In genomic region chr3:67654099-67654831, GRCh38 we compare ENCODE assay signal across 8 cellular contexts. TPM values are rescaled to one million over a fixed set of nuclear protein-coding genes. Genes with fewer than 3 reads are reported as not detected.
DNase-seq lines count a peak whose midpoint lies in the region; ATAC-seq and TF ChIP-seq lines count a peak whose summit lies in the region.

Gene SUCLG2 (minus strand): TSS chr3:67654612. CDS start chr3:67654586, 26 bp downstream.

- no peaks in the 10 kb centered on the region for H3K27me3 ChIP-seq in CD4-positive, alpha-beta T cell (ENCODE audit: control insufficient read depth, insufficient read depth, low read length)
- H3K27me3 ChIP-seq in NT2/D1 (ENCODE audit: insufficient read depth, insufficient read length) = no peaks in the 10 kb centered on the region

- peak within 1 kb of the TSS; percentile 97 for H3K27ac Mint-ChIP-seq in CD4-positive, alpha-beta T cell

- H3K27ac ChIP-seq in CD4-positive, alpha-beta T cell (ENCODE audit: low read depth, low read length) = peak within 1 kb of the TSS; percentile 77

- H3K36me3 ChIP-seq in NT2/D1 (ENCODE audit: insufficient read depth, insufficient read length, low read length) (peaks cover 7% of the 10 kb centered on the region), mucosa of descending colon (ENCODE audit: low read depth) (no peaks in the 10 kb centered on the region)

- H3K4me1 Mint-ChIP-seq in CD4-positive, alpha-beta T cell (ENCODE audit: low read depth) = peaks cover 85% of the 10 kb centered on the region

- H3K4me3 ChIP-seq in NT2/D1 (ENCODE audit: insufficient read length, low read depth) (peak within 1 kb of the TSS; percentile 79), mucosa of descending colon (peak within 1 kb of the TSS; percentile 98)

- peak; percentile 66 for ATAC-seq in CD4-positive, alpha-beta T cell (ENCODE audit: poor library complexity)
- peak; percentile 77 for ATAC-seq in GM19328 (IDR thresholded peaks at IDR 0.05; ENCODE audit: unreplicated experiment)
- ATAC-seq in HG03469 (IDR thresholded peaks at IDR 0.05; ENCODE audit: unreplicated experiment) = peak; percentile 41
- peak; percentile 97 for ATAC-seq in mucosa of descending colon

- peaks cover 24% of the 10 kb centered on the region for H3K36me3 Mint-ChIP-seq in CD4-positive, alpha-beta T cell (ENCODE audit: low read depth)

- CTCF ChIA-PET in CD4-positive, alpha-beta T cell (lab: Charles Lee) = interaction anchor here (0.6 kb wide), 1 partner anchor 1178 kb away, joined by 3 read pairs; no protein-coding TSS in a partner anchor

- POLR2A ChIA-PET in CD4-positive, alpha-beta T cell (lab: Charles Lee) = interaction anchor here (0.6 to 5.7 kb wide), 14 partner anchors 8 to 656 kb away, joined by 3 to 68 read pairs (median 8); partner anchors contain the start of gene KBTBD8

- H3K4me3 Mint-ChIP-seq in CD4-positive, alpha-beta T cell = peak within 1 kb of the TSS; percentile 93

- H3K9me3 ChIP-seq in CD4-positive, alpha-beta T cell (ENCODE audit: control insufficient read depth, low read length) = no peaks in the 10 kb centered on the region
- peaks cover 25% of the 10 kb centered on the region for H3K9me3 ChIP-seq in NT2/D1 (ENCODE audit: insufficient read depth, low read length)
- H3K9me3 ChIP-seq in mucosa of descending colon = no peaks in the 10 kb centered on the region

- no peaks in the 10 kb centered on the region for H3K4me1 ChIP-seq in NT2/D1 (ENCODE audit: insufficient read depth, insufficient read length)
- peaks cover 33% of the 10 kb centered on the region for H3K4me1 ChIP-seq in mucosa of descending colon (ENCODE audit: low read depth)

- TF ChIP-seq CTCF in CD4-positive, alpha-beta T cell (IDR thresholded peaks at IDR 0.05) = no peak
- no peak for TF ChIP-seq CTCF in mucosa of descending colon (IDR thresholded peaks at IDR 0.05)

- H3K9ac ChIP-seq in NT2/D1 (ENCODE audit: insufficient read length, low read depth) = peak within 1 kb of the TSS; percentile 95

- peak; percentile 67 to 82 (median 74) for DNase-seq in CD4-positive, alpha-beta T cell
- DNase-seq in NT2/D1 (ENCODE audit: low read depth, low spot score) (peak; percentile 55), activated T-cell treated with anti-CD3 and anti-CD28 coated beads for 1 hour (ENCODE audit: low read depth) (peak; percentile 70), epidermal melanocyte (ENCODE audit: insufficient read length, low spot score) (peak; percentile 23), mucosa of descending colon (peak; percentile 94 to 96 (median 95))
- peak; percentile 76 for DNase-seq in stimulated activated CD8-positive, alpha-beta memory T cell treated with anti-CD3 and anti-CD28 coated beads, Interleukin-4, amount 100 ng/mL, for 24 hours (ENCODE audit: low read depth)

- intact Hi-C loops in CD4-positive, alpha-beta T cell (cut with DNase I, micrococcal nuclease) = loop anchor here (5.0 to 10.0 kb wide), 5 partner anchors 47 to 1431 kb away; partner anchors contain the start of genes ARL6IP5 (in 1 of the 2), KBTBD8 (in 1 of the 2) and UBA3 (in 1 of the 2)
- intact Hi-C loops in mucosa of descending colon (cut with DNase I, micrococcal nuclease) = no loop called here

- H3K9me3 Mint-ChIP-seq in CD4-positive, alpha-beta T cell = peaks cover 9% of the 10 kb centered on the region

- no peaks in the 10 kb centered on the region for H3K27me3 Mint-ChIP-seq in CD4-positive, alpha-beta T cell

RNA-seq across cellular contexts. Expression of gene SUCLG2, which starts in this region (rescaled TPM):
- 10 to 100 TPM; 51.7 to 52.4 TPM for total RNA-seq in CD4-positive, alpha-beta T cell
- total RNA-seq in mucosa of descending colon = 100 to 1,000 TPM; 136 to 238 (median 153) TPM

Comparison
In these comparisons a context has a peak if more than half of its experiments do, and no peak if none do; other contexts are left out.
1. Peak in every context shown above with its lines: DNase-seq, ATAC-seq, H3K4me3 ChIP-seq and H3K27ac ChIP-seq.
2. ATAC-seq: peak in every context shown above with its lines; median percentile 97 in mucosa of descending colon; 77 in GM19328; 66 in CD4-positive, alpha-beta T cell; 41 in HG03469.
3. DNase-seq: peak in every context shown above with its lines; median percentile 95 in mucosa of descending colon; 76 in stimulated activated CD8-positive, alpha-beta memory T cell treated with anti-CD3 and anti-CD28 coated beads, Interleukin-4, amount 100 ng/mL, for 24 hours; 74 in CD4-positive, alpha-beta T cell; 70 in activated T-cell treated with anti-CD3 and anti-CD28 coated beads for 1 hour; 55 in NT2/D1; 23 in epidermal melanocyte.
4. intact Hi-C loops: an anchor here in CD4-positive, alpha-beta T cell (5.0 to 10.0 kb wide); none called in mucosa of descending colon.